22 cellular contexts compared by ENCODE assay signal in genomic region chr19:12837225-12837624, GRCh38. TPM values are rescaled to one million over a fixed set of nuclear protein-coding genes. Genes with fewer than 3 reads are reported as not detected.
DNase-seq lines count a peak whose midpoint lies in the region; ATAC-seq, FAIRE-seq and TF ChIP-seq lines count a peak whose summit lies in the region.
"Had no signal": no experiment of that assay in that cellular context is flagged by ENCODE, and none has a peak within 500 bp of the region (broad histone marks: within the 10 kb centered on the region; RNA-seq: fewer than 3 reads in every experiment).

No MANE protein-coding gene starts in this region.

- H3K4me3 ChIP-seq in Loucy (ENCODE audit: low read length, poor library complexity, severe bottlenecking) (no peak overlapping the region), H1 (ENCODE audit: extremely low read depth in 1 of 4, insufficient read depth in 2 of 4, low read depth in 3 of 4, low read length in 4 of 4) (no peak overlapping the region)
- H3K4me3 ChIP-seq: hepatocyte, vagina had no signal

- CTCF ChIA-PET in H1 (lab: Charles Lee; ENCODE audit: partially characterized antibody): interaction anchor here (0.6 to 1.5 kb wide), 10 partner anchors 7 to 76 kb away, joined by 3 to 18 read pairs (median 3); partner anchors contain the start of gene KLF1

- POLR2A ChIA-PET in H1 (lab: Charles Lee; ENCODE audit: partially characterized antibody): interaction anchor here (0.7 to 1.4 kb wide), 6 partner anchors 11 to 100 kb away, joined by 3 to 5 read pairs (median 4); partner anchors contain the start of gene THSD8

- TF ChIP-seq EP300 in H1 (IDR thresholded peaks at IDR 0.05; ENCODE audit: borderline replicate concordance in 1 of 2, low read depth in 2 of 2, low read length in 2 of 2): no peak

- H3K23me2 ChIP-seq in H1 (ENCODE audit: low read depth, low read length): peaks cover 22% of the 10 kb centered on the region

- H3K4ac ChIP-seq in H1 (replicated peaks; ENCODE audit: insufficient read length, low read depth, low read length): no peak overlapping the region

- no peak overlapping the region for H3K56ac ChIP-seq in H1 (replicated peaks; ENCODE audit: insufficient read length, low read depth, low read length)

- no peak overlapping the region for H3K27ac Mint-ChIP-seq in activated T-cell treated with anti-CD3 and anti-CD28 coated beads, Interleukin-2, amount 50 U/mL, for 72 hours
- H3K27ac Mint-ChIP-seq in progenitor cell of endocrine pancreas: peak overlapping the region; percentile 24

- peaks cover 6% of the 10 kb centered on the region for H3K79me1 ChIP-seq in H1 (ENCODE audit: low read depth, low read length)

- H3F3A ChIP-seq in Loucy (ENCODE audit: low read depth): no peaks in the 10 kb centered on the region

- H3K27me3 ChIP-seq in Loucy (ENCODE audit: insufficient read depth, low read length, poor library complexity, severe bottlenecking) (no peaks in the 10 kb centered on the region), H1 (replicated peaks in 1 of 4; ENCODE audit: control insufficient read depth in 3 of 4, extremely low read depth in 1 of 4, insufficient read depth in 3 of 4, low read length in 3 of 4) (peaks cover 0 to 13% (median 9%) of the 10 kb centered on the region in 4 experiments; a peak in 5 of 7 replicates)

- H4K91ac ChIP-seq in H1 (replicated peaks; ENCODE audit: insufficient read length, low read length): no peak overlapping the region

- no peak overlapping the region for H2BK15ac ChIP-seq in H1 (ENCODE audit: low read length)

- H3K27ac ChIP-seq in H1 (ENCODE audit: low read depth, low read length): no peak overlapping the region
- H3K27ac ChIP-seq: hepatocyte, vagina had no signal

- no peak overlapping the region for H2BK120ac ChIP-seq in H1 (replicated peaks; ENCODE audit: low read depth, low read length)

- no peaks in the 10 kb centered on the region for H3K9me3 ChIP-seq in Loucy (ENCODE audit: insufficient read depth, low read depth, low read length)
- no peaks in the 10 kb centered on the region for H3K9me3 ChIP-seq in H1 (ENCODE audit: insufficient read depth in 2 of 2, low read depth in 1 of 2, low read length in 1 of 2)
- H3K9me3 ChIP-seq: vagina had no signal

- DNase-seq in activated T-cell treated with anti-CD3 and anti-CD28 coated beads, Interleukin-2, amount 50 U/mL, for 72 hours: peak; percentile 18 to 47
- DNase-seq in activated T-cell treated with anti-CD3 and anti-CD28 coated beads for 4 hours: no peak
- DNase-seq in H1 (ENCODE audit: low read depth in 1 of 2, low spot score in 2 of 2): no peak
- DNase-seq in progenitor cell of endocrine pancreas (ENCODE audit: low spot score, unreplicated experiment): no peak
- no peak for DNase-seq in H54 (ENCODE audit: insufficient read length, low spot score)
- DNase-seq: ACHN; activated CD4-positive, alpha-beta T cell treated with anti-CD3 and anti-CD28 coated beads, Interleukin-2, amount 50 U/mL, for 1 hour; amygdala; effector memory CD8-positive, alpha-beta T cell; NCI-H2029 treated with DMSO at 0.1 percent for 48 hours; NCI-H510A treated with DMSO at 0.1 percent for 48 hours; occipital lobe; stimulated activated CD4-positive, alpha-beta T cell treated with anti-CD3 and anti-CD28 coated beads, Interleukin-2, amount 100 ng/mL, for 24 hours; T1000 had no signal

- no peaks in the 10 kb centered on the region for H3K9me3 Mint-ChIP-seq in activated T-cell treated with anti-CD3 and anti-CD28 coated beads, Interleukin-2, amount 50 U/mL, for 72 hours
- H3K9me3 Mint-ChIP-seq in progenitor cell of endocrine pancreas (ENCODE audit: low read depth): no peaks in the 10 kb centered on the region
- H3K9me3 Mint-ChIP-seq: effector memory CD8-positive, alpha-beta T cell had no signal

- peak; percentile 27 to 46 for ATAC-seq in activated T-cell treated with anti-CD3 and anti-CD28 coated beads, Interleukin-2, amount 50 U/mL, for 72 hours (replicated peaks in 1 of 2)
- ATAC-seq in GM21737 (IDR thresholded peaks at IDR 0.05; ENCODE audit: unreplicated experiment) (no peak), GM18858 (IDR thresholded peaks at IDR 0.05; ENCODE audit: unreplicated experiment) (no peak)
- ATAC-seq: effector memory CD8-positive, alpha-beta T cell had no signal

- H3K9ac ChIP-seq in Loucy (ENCODE audit: low read depth, low read length, poor library complexity, severe bottlenecking) (no peak overlapping the region), H1 (replicated peaks in 1 of 4; ENCODE audit: extremely low read depth in 1 of 4, low read depth in 3 of 4, low read length in 3 of 4) (no peak overlapping the region)

- H3K79me2 ChIP-seq in Loucy (ENCODE audit: insufficient read depth, low read length): peaks cover 28% of the 10 kb centered on the region
- H3K79me2 ChIP-seq in H1 (ENCODE audit: control insufficient read depth in 1 of 2, insufficient read depth in 2 of 2, low read length in 2 of 2): peaks cover 0 to 4% of the 10 kb centered on the region in 2 experiments; a peak in 2 of 4 replicates
- H3K79me2 ChIP-seq: hepatocyte had no signal

- WGBS in H1 (ENCODE audit: extremely low coverage in 1 of 2, insufficient coverage in 1 of 2, insufficient read length in 1 of 2, insufficient replicate concordance in 2 of 2, low coverage in 1 of 2, low lambda C conversion rate in 2 of 2, missing lambda C conversion rate in 1 of 2), 2 experiments: 78% methylated on average over 4 of the region's 4 CpGs; no CpG with 5 or more reads in 1 of the 2 experiments

- TF ChIP-seq CTCF in Loucy (conservative IDR thresholded peaks at IDR 0.05; ENCODE audit: low read length) (no peak), H1 (IDR thresholded peaks at IDR 0.05; ENCODE audit: control extremely low read depth in 1 of 3, insufficient read depth in 1 of 3, low read depth in 1 of 3, low read length in 3 of 3) (no peak), progenitor cell of endocrine pancreas (IDR thresholded peaks at IDR 0.05; ENCODE audit: unreplicated experiment) (no peak)

- H2BK12ac ChIP-seq in H1 (ENCODE audit: low read depth, low read length): peak overlapping the region; percentile 75; the same call in 1 of the 2 replicates

- FAIRE-seq in H1 (lab: Jason Lieb, UNC) (no peak), H54 (lab: Jason Lieb, UNC) (no peak)

- no peak overlapping the region for H3K14ac ChIP-seq in H1 (ENCODE audit: insufficient read length)

- peaks cover 85% of the 10 kb centered on the region for H3K27me3 Mint-ChIP-seq in activated T-cell treated with anti-CD3 and anti-CD28 coated beads, Interleukin-2, amount 50 U/mL, for 72 hours (ENCODE audit: low read depth)
- peaks cover 79% of the 10 kb centered on the region for H3K27me3 Mint-ChIP-seq in progenitor cell of endocrine pancreas

- peaks cover 65% of the 10 kb centered on the region for H3K4me1 Mint-ChIP-seq in activated T-cell treated with anti-CD3 and anti-CD28 coated beads, Interleukin-2, amount 50 U/mL, for 72 hours (ENCODE audit: low read depth)
- peaks cover 10% of the 10 kb centered on the region for H3K4me1 Mint-ChIP-seq in progenitor cell of endocrine pancreas (ENCODE audit: low read depth)

- H3K23ac ChIP-seq in H1 (ENCODE audit: insufficient read length): no peak overlapping the region

- H2AK5ac ChIP-seq in H1 (ENCODE audit: low read depth, low read length): no peak overlapping the region

- peaks cover 0 to 5% of the 10 kb centered on the region in 2 donors for H3K36me3 Mint-ChIP-seq in activated T-cell treated with anti-CD3 and anti-CD28 coated beads, Interleukin-2, amount 50 U/mL, for 72 hours (ENCODE audit: insufficient read depth in 2 of 2)
- H3K36me3 Mint-ChIP-seq in progenitor cell of endocrine pancreas (ENCODE audit: insufficient read depth): no peaks in the 10 kb centered on the region

- H4K20me1 ChIP-seq in Loucy (ENCODE audit: insufficient read depth, low read length, poor library complexity, severe bottlenecking): peaks cover 21% of the 10 kb centered on the region
- peaks cover 4 to 20% of the 10 kb centered on the region in 2 experiments for H4K20me1 ChIP-seq in H1 (replicated peaks in 1 of 2; ENCODE audit: control insufficient read depth in 1 of 2, insufficient read depth in 2 of 2, low read length in 2 of 2)

- no peak overlapping the region for H3K18ac ChIP-seq in H1 (ENCODE audit: extremely low read depth, low read length)

- H3K4me1 ChIP-seq in Loucy (ENCODE audit: insufficient read depth, low read length, poor library complexity, severe bottlenecking) (peaks cover 31% of the 10 kb centered on the region), H1 (replicated peaks in 1 of 4; ENCODE audit: control insufficient read depth in 3 of 4, insufficient read depth in 4 of 4, low read length in 3 of 4) (peaks cover 8 to 49% (median 21%) of the 10 kb centered on the region in 4 experiments)

- no peak overlapping the region for H4K5ac ChIP-seq in H1 (ENCODE audit: insufficient read length, low read depth, low read length)

- H2BK5ac ChIP-seq in H1 (ENCODE audit: low read depth, low read length): no peak overlapping the region

- H3K36me3 ChIP-seq in Loucy (ENCODE audit: insufficient read depth, low read length) (no peaks in the 10 kb centered on the region), H1 (ENCODE audit: control insufficient read depth in 2 of 4, insufficient read depth in 4 of 4, low read length in 3 of 4) (no peaks in the 10 kb centered on the region)
- H3K36me3 ChIP-seq: vagina had no signal

- TF ChIP-seq RAD21 in H1 (IDR thresholded peaks at IDR 0.05 in 1 of 2, conservative IDR thresholded peaks at IDR 0.05 in 1 of 2; ENCODE audit: low read depth in 2 of 2, low read length in 2 of 2): no peak

- H2BK20ac ChIP-seq in H1 (ENCODE audit: low read length): no peak overlapping the region

- H4K8ac ChIP-seq in H1 (ENCODE audit: extremely low read depth, insufficient read depth, low read length): no peak overlapping the region

- peak overlapping the region; percentile 10 to 59 for H3K4me3 Mint-ChIP-seq in activated T-cell treated with anti-CD3 and anti-CD28 coated beads, Interleukin-2, amount 50 U/mL, for 72 hours
- peak overlapping the region; percentile 33 for H3K4me3 Mint-ChIP-seq in progenitor cell of endocrine pancreas (ENCODE audit: low read depth)

- no peaks in the 10 kb centered on the region for H3K9me2 ChIP-seq in Loucy (replicated peaks; ENCODE audit: low read depth, low read length)

- no peak for TF ChIP-seq POLR2A in H1 (IDR thresholded peaks at IDR 0.05; ENCODE audit: control extremely low read depth in 1 of 2, low read depth in 2 of 2, low read length in 2 of 2)
- TF ChIP-seq POLR2A in H54 (IDR thresholded peaks at IDR 0.05; ENCODE audit: low read depth, low read length): no peak

- H3K4me2 ChIP-seq in Loucy (ENCODE audit: low read depth, low read length, poor library complexity, severe bottlenecking): peak overlapping the region; percentile 75
- no peak overlapping the region; a peak in 1 of 4 replicates for H3K4me2 ChIP-seq in H1 (ENCODE audit: insufficient read depth in 1 of 2, low read depth in 2 of 2, low read length in 2 of 2)

- H2AFZ ChIP-seq in Loucy (ENCODE audit: low read length): no peak overlapping the region
- H2AFZ ChIP-seq in H1 (ENCODE audit: low read length): no peak overlapping the region
- H2AFZ ChIP-seq: hepatocyte had no signal

RNA-seq across cellular contexts. Expression of gene MAST1, which starts 1.1 kb away (rescaled TPM):
- total RNA-seq in activated T-cell treated with anti-CD3 and anti-CD28 coated beads, Interleukin-2, amount 50 U/mL, for 72 hours: 1 to 10 TPM; 5.8 to 6.0 TPM
- total RNA-seq in H1 (2021; fragmentation: NEBNext Ultra II Directional; extraction: Animal tissue kit (Norgen Biotek cat#: 25700)): 25.2 and 28.3 TPM in 2 replicates
- 15.6 and 27.5 TPM in 2 replicates for polyA plus RNA-seq in H1 (2011; rRNA removed)
- 17.6 TPM for polyA plus RNA-seq in H1 (2011; cell fraction: cytosol; rRNA removed)
- 85.6 TPM for polyA plus RNA-seq in H1 (2011; cell fraction: nucleus; rRNA removed)
- 21.7 to 26.3 TPM (median 23.3 TPM) in 4 replicates for polyA plus RNA-seq in H1 (2012, experiment 1 of 2)
- polyA plus RNA-seq in H1 (2012, experiment 2 of 2): 14.4 TPM
- polyA plus RNA-seq in H1 (2013, experiment 1 of 2): 12.8 TPM
- polyA plus RNA-seq in H1 (2013, experiment 2 of 2): 11.6 TPM
- 13.8 and 28.0 TPM in 2 replicates for polyA minus RNA-seq in H1 (2011; rRNA and poly(A)+ RNA removed)
- 22.4 TPM for polyA minus RNA-seq in H1 (2011; cell fraction: cytosol; rRNA and poly(A)+ RNA removed)
- 23.5 TPM for polyA minus RNA-seq in H1 (2011; cell fraction: nucleus; rRNA and poly(A)+ RNA removed)
- total RNA-seq in progenitor cell of endocrine pancreas: 5.3 and 5.9 TPM in 2 replicates

RNA-seq across cellular contexts. Expression of gene RTBDN, which starts 2.8 kb away (rescaled TPM):
- total RNA-seq in activated T-cell treated with anti-CD3 and anti-CD28 coated beads, Interleukin-2, amount 50 U/mL, for 72 hours: not detected
- total RNA-seq in H1 (2021; fragmentation: NEBNext Ultra II Directional; extraction: Animal tissue kit (Norgen Biotek cat#: 25700)): 4.8 and 5.8 TPM in 2 replicates
- 4.0 and 4.4 TPM in 2 replicates for polyA plus RNA-seq in H1 (2011; rRNA removed)
- polyA plus RNA-seq in H1 (2011; cell fraction: cytosol; rRNA removed): 1.8 TPM
- polyA plus RNA-seq in H1 (2011; cell fraction: nucleus; rRNA removed): 2.5 TPM
- polyA plus RNA-seq in H1 (2012, experiment 1 of 2): 3.6 to 6.2 TPM (median 5.2 TPM) in 4 replicates
- 6.8 TPM for polyA plus RNA-seq in H1 (2012, experiment 2 of 2)
- 5.0 TPM for polyA plus RNA-seq in H1 (2013, experiment 1 of 2)
- 5.6 TPM for polyA plus RNA-seq in H1 (2013, experiment 2 of 2)
- 1.7 and 2.8 TPM in 2 replicates for polyA minus RNA-seq in H1 (2011; rRNA and poly(A)+ RNA removed)
- 5.1 TPM for polyA minus RNA-seq in H1 (2011; cell fraction: cytosol; rRNA and poly(A)+ RNA removed)
- 3.9 TPM for polyA minus RNA-seq in H1 (2011; cell fraction: nucleus; rRNA and poly(A)+ RNA removed)
- total RNA-seq in progenitor cell of endocrine pancreas: not detected in 2 replicates
- total RNA-seq: hepatocyte, subcutaneous adipose tissue had no signal
- polyA plus RNA-seq: hepatocyte had no signal

RNA-seq across cellular contexts. Expression of gene RNASEH2A, which starts 30.8 kb away (rescaled TPM):
- total RNA-seq in activated T-cell treated with anti-CD3 and anti-CD28 coated beads, Interleukin-2, amount 50 U/mL, for 72 hours: 10 to 100 TPM; 29.6 to 31.1 TPM
- total RNA-seq in H1 (2021; fragmentation: NEBNext Ultra II Directional; extraction: Animal tissue kit (Norgen Biotek cat#: 25700)): 67.5 and 67.9 TPM in 2 replicates
- polyA plus RNA-seq in H1 (2011; rRNA removed): 120 and 141 TPM in 2 replicates
- polyA plus RNA-seq in H1 (2011; cell fraction: cytosol; rRNA removed): 161 TPM
- 134 TPM for polyA plus RNA-seq in H1 (2011; cell fraction: nucleus; rRNA removed)
- 81.7 to 123 TPM (median 102 TPM) in 4 replicates for polyA plus RNA-seq in H1 (2012, experiment 1 of 2)
- polyA plus RNA-seq in H1 (2012, experiment 2 of 2): 95.9 TPM
- 35.1 TPM for polyA plus RNA-seq in H1 (2013, experiment 1 of 2)
- 33.3 TPM for polyA plus RNA-seq in H1 (2013, experiment 2 of 2)
- 103 and 105 TPM in 2 replicates for polyA minus RNA-seq in H1 (2011; rRNA and poly(A)+ RNA removed)
- polyA minus RNA-seq in H1 (2011; cell fraction: cytosol; rRNA and poly(A)+ RNA removed): 52.5 TPM
- 32.0 TPM for polyA minus RNA-seq in H1 (2011; cell fraction: nucleus; rRNA and poly(A)+ RNA removed)
- 32.8 and 37.4 TPM in 2 replicates for total RNA-seq in progenitor cell of endocrine pancreas

RNA-seq across cellular contexts. Expression of gene THSD8, which starts 35.4 kb away (rescaled TPM):
- 10 to 100 TPM; 23.7 to 27.1 TPM for total RNA-seq in activated T-cell treated with anti-CD3 and anti-CD28 coated beads, Interleukin-2, amount 50 U/mL, for 72 hours
- total RNA-seq in H1 (2021; fragmentation: NEBNext Ultra II Directional; extraction: Animal tissue kit (Norgen Biotek cat#: 25700)): 41.3 and 42.3 TPM in 2 replicates
- 3.4 and 8.2 TPM in 2 replicates for polyA plus RNA-seq in H1 (2011; rRNA removed)
- 0.57 TPM for polyA plus RNA-seq in H1 (2011; cell fraction: cytosol; rRNA removed)
- 0.21 TPM for polyA plus RNA-seq in H1 (2011; cell fraction: nucleus; rRNA removed)
- polyA plus RNA-seq in H1 (2012, experiment 1 of 2): 9.7 to 60.5 TPM (median 32.8 TPM) in 4 replicates
- 11.1 TPM for polyA plus RNA-seq in H1 (2012, experiment 2 of 2)
- polyA plus RNA-seq in H1 (2013, experiment 1 of 2): 20.3 TPM
- polyA plus RNA-seq in H1 (2013, experiment 2 of 2): 24.5 TPM
- 4.4 and 10.5 TPM in 2 replicates for polyA minus RNA-seq in H1 (2011; rRNA and poly(A)+ RNA removed)
- not detected for polyA minus RNA-seq in H1 (2011; cell fraction: cytosol; rRNA and poly(A)+ RNA removed)
- not detected for polyA minus RNA-seq in H1 (2011; cell fraction: nucleus; rRNA and poly(A)+ RNA removed)
- total RNA-seq in progenitor cell of endocrine pancreas: 16.5 and 22.7 TPM in 2 replicates
- total RNA-seq: cerebellum, hepatocyte, mononuclear cell, vagina had no signal

RNA-seq across cellular contexts. Expression of gene PRDX2, which starts 35.6 kb away (rescaled TPM):
- 100 to 1,000 TPM; 202 to 223 TPM for total RNA-seq in activated T-cell treated with anti-CD3 and anti-CD28 coated beads, Interleukin-2, amount 50 U/mL, for 72 hours
- total RNA-seq in H1 (2021; fragmentation: NEBNext Ultra II Directional; extraction: Animal tissue kit (Norgen Biotek cat#: 25700)): 380 and 404 TPM in 2 replicates
- polyA plus RNA-seq in H1 (2011; rRNA removed): 748 and 904 TPM in 2 replicates
- polyA plus RNA-seq in H1 (2011; cell fraction: cytosol; rRNA removed): 586 TPM
- polyA plus RNA-seq in H1 (2011; cell fraction: nucleus; rRNA removed): 569 TPM
- 543 to 655 TPM (median 640 TPM) in 4 replicates for polyA plus RNA-seq in H1 (2012, experiment 1 of 2)
- 855 TPM for polyA plus RNA-seq in H1 (2012, experiment 2 of 2)
- 237 TPM for polyA plus RNA-seq in H1 (2013, experiment 1 of 2)
- 231 TPM for polyA plus RNA-seq in H1 (2013, experiment 2 of 2)
- polyA minus RNA-seq in H1 (2011; rRNA and poly(A)+ RNA removed): 210 and 286 TPM in 2 replicates
- polyA minus RNA-seq in H1 (2011; cell fraction: cytosol; rRNA and poly(A)+ RNA removed): 286 TPM
- polyA minus RNA-seq in H1 (2011; cell fraction: nucleus; rRNA and poly(A)+ RNA removed): 120 TPM
- 524 and 554 TPM in 2 replicates for total RNA-seq in progenitor cell of endocrine pancreas

Comparison
In these comparisons a context has a peak if more than half of its experiments do, and no peak if none do; other contexts are left out.
1. DNase-seq: peak in activated T-cell treated with anti-CD3 and anti-CD28 coated beads, Interleukin-2, amount 50 U/mL, for 72 hours (2 of 2); none in activated T-cell treated with anti-CD3 and anti-CD28 coated beads for 4 hours (single experiment), H1 (0 of 2), progenitor cell of endocrine pancreas (single experiment) and H54 (single experiment).
2. ATAC-seq: peak in activated T-cell treated with anti-CD3 and anti-CD28 coated beads, Interleukin-2, amount 50 U/mL, for 72 hours (2 of 2); none in GM21737 (single experiment) and GM18858 (single experiment).